ENCODE assay signal across 12 cellular contexts in the genomic region with DNA sequence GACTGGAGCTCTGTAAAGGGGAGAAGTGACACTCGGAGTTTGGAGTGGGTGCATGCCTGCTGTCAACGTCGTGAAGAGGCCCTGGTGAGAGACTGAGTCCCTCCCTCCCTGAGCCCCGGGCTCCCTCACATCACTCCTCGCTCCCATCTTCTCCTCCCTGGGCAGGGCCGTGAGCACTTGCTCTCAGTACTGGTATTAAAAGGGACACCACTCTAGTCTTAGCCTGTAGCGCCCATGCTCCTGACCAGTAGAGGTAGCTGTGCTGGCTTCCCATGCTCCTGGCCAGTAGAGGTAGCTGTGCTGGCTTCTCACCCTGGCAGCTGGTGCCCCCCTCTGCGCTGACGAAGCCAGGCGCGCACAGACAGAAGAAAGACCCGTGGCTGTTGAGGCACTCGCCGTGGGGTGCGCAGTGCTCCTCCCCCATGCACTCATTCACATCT. TPM values are rescaled to one million over a fixed set of nuclear protein-coding genes. Genes with fewer than 3 reads are reported as not detected.
DNase-seq lines count a peak whose midpoint lies in the region; ATAC-seq and TF ChIP-seq lines count a peak whose summit lies in the region.
"Had no signal": no experiment of that assay in that cellular context is flagged by ENCODE, and none has a peak within 500 bp of the region (broad histone marks: within the 10 kb centered on the region; RNA-seq: fewer than 3 reads in every experiment).

No MANE protein-coding gene starts in this region.

- no peaks in the 10 kb centered on the region for H3K9me3 Mint-ChIP-seq in activated CD4-positive, alpha-beta memory T cell treated with anti-CD3 and anti-CD28 coated beads for 36 hours
- H3K9me3 Mint-ChIP-seq: activated CD4-positive, alpha-beta T cell treated with anti-CD3 and anti-CD28 coated beads, Interleukin-2, amount 10 ng/mL, durations not matched to agents 24 days and 14 days; stimulated activated naive B cell treated with anti-CD40 and anti-IgM and Interleukin-4, amounts not matched to agents 10 μg/mL and 1 μg/mL and 100 μg/mL, for 72 hours had no signal

- ATAC-seq in PC-3 (peak; percentile 42), upper lobe of right lung (no peak), HG03520 (IDR thresholded peaks at IDR 0.05; ENCODE audit: unreplicated experiment) (no peak)
- ATAC-seq: stimulated activated naive B cell treated with anti-CD40 and anti-IgM and Interleukin-4, amounts not matched to agents 10 μg/mL and 1 μg/mL and 100 μg/mL, for 72 hours had no signal

- CTCF ChIA-PET in PC-3 (lab: Charles Lee), result interaction anchor here (0.5 to 0.6 kb wide), 3 partner anchors 15 to 101 kb away, joined by 3 to 6 read pairs (median 4); partner anchors contain the start of gene ISCA2
- CTCF ChIA-PET in activated CD4-positive, alpha-beta memory T cell treated with anti-CD3 and anti-CD28 coated beads for 36 hours (lab: Charles Lee), result no interaction called here

- no peaks in the 10 kb centered on the region for H3K79me2 ChIP-seq in PC-3 (ENCODE audit: low read length)

- H3K9me2 ChIP-seq in PC-3 (replicated peaks; ENCODE audit: low read length), result no peaks in the 10 kb centered on the region

- no peak overlapping the region for H3K4me3 Mint-ChIP-seq in activated CD4-positive, alpha-beta memory T cell treated with anti-CD3 and anti-CD28 coated beads for 36 hours
- H3K4me3 Mint-ChIP-seq: activated CD4-positive, alpha-beta T cell treated with anti-CD3 and anti-CD28 coated beads, Interleukin-2, amount 10 ng/mL, durations not matched to agents 24 days and 14 days; stimulated activated naive B cell treated with anti-CD40 and anti-IgM and Interleukin-4, amounts not matched to agents 10 μg/mL and 1 μg/mL and 100 μg/mL, for 72 hours had no signal

- H3K36me3 ChIP-seq in left ventricle myocardium inferior (no peaks in the 10 kb centered on the region), right atrium auricular region (peaks cover 24% of the 10 kb centered on the region), PC-3 (ENCODE audit: low read depth, low read length) (no peaks in the 10 kb centered on the region), upper lobe of right lung (peaks cover 10% of the 10 kb centered on the region)
- H3K36me3 ChIP-seq: sigmoid colon had no signal

- H3K27me3 ChIP-seq in left ventricle myocardium inferior (ENCODE audit: low read depth), result peaks cover 4% of the 10 kb centered on the region
- no peaks in the 10 kb centered on the region for H3K27me3 ChIP-seq in right atrium auricular region
- H3K27me3 ChIP-seq in PC-3 (ENCODE audit: low read length), result no peaks in the 10 kb centered on the region
- no peaks in the 10 kb centered on the region for H3K27me3 ChIP-seq in upper lobe of right lung
- H3K27me3 ChIP-seq: sigmoid colon had no signal

- no peaks in the 10 kb centered on the region for H3K9me3 ChIP-seq in left ventricle myocardium inferior (replicated peaks)
- H3K9me3 ChIP-seq in right atrium auricular region, result no peaks in the 10 kb centered on the region
- no peaks in the 10 kb centered on the region for H3K9me3 ChIP-seq in PC-3 (ENCODE audit: low read length)
- H3K9me3 ChIP-seq in upper lobe of right lung, result no peaks in the 10 kb centered on the region
- H3K9me3 ChIP-seq: sigmoid colon had no signal

- H3F3A ChIP-seq in PC-3 (ENCODE audit: low read length, unreplicated experiment), result no peaks in the 10 kb centered on the region

- no TSS peak for BruUV-seq in PC-3 (replicated peaks; lab: Mats Ljungman, UMichigan)

- H2AFZ ChIP-seq in PC-3 (ENCODE audit: low read length), result no peak overlapping the region

- DNase-seq in left ventricle myocardium inferior, result no peak
- no peak for DNase-seq in right atrium auricular region (ENCODE audit: low spot score)
- peak; percentile 22 for DNase-seq in PC-3
- DNase-seq in fibroblast of pulmonary artery (ENCODE audit: low read depth), result peak; percentile 20
- peak; percentile 51 for DNase-seq in upper lobe of right lung
- no peak for DNase-seq in amniotic stem cell (lab: John Stamatoyannopoulos, UW)
- no peak for DNase-seq in activated CD4-positive, alpha-beta memory T cell treated with anti-CD3 and anti-CD28 coated beads for 36 hours
- DNase-seq: activated CD4-positive, alpha-beta T cell treated with anti-CD3 and anti-CD28 coated beads, Interleukin-2, amount 10 ng/mL, durations not matched to agents 24 days and 14 days; NCI-H774; stimulated activated naive B cell treated with anti-CD40 and anti-IgM and Interleukin-4, amounts not matched to agents 10 μg/mL and 1 μg/mL and 100 μg/mL, for 72 hours had no signal

- H3K27ac ChIP-seq in left ventricle myocardium inferior (replicated peaks) (no peak overlapping the region), right atrium auricular region (no peak overlapping the region), PC-3 (ENCODE audit: low read length) (no peak overlapping the region), upper lobe of right lung (no peak overlapping the region)
- H3K27ac ChIP-seq: sigmoid colon had no signal

- no peaks in the 10 kb centered on the region for H4K20me1 ChIP-seq in PC-3 (ENCODE audit: low read length)

- peak; percentile 14 for TF ChIP-seq CTCF in left ventricle myocardium inferior (IDR thresholded peaks at IDR 0.05; ENCODE audit: borderline replicate concordance)
- no peak for TF ChIP-seq CTCF in right atrium auricular region (IDR thresholded peaks at IDR 0.05)
- peak; percentile 66 for TF ChIP-seq CTCF in PC-3 (conservative IDR thresholded peaks at IDR 0.05; ENCODE audit: low read depth, low read length)
- peak; percentile 49 for TF ChIP-seq CTCF in fibroblast of pulmonary artery (IDR thresholded peaks at IDR 0.05; ENCODE audit: low read length, missing control alignments)
- TF ChIP-seq CTCF in upper lobe of right lung (IDR thresholded peaks at IDR 0.05), result no peak

- H3K4me2 ChIP-seq in PC-3 (ENCODE audit: low read length), result no peak overlapping the region

- no peaks in the 10 kb centered on the region for H3K36me3 Mint-ChIP-seq in activated CD4-positive, alpha-beta memory T cell treated with anti-CD3 and anti-CD28 coated beads for 36 hours
- H3K36me3 Mint-ChIP-seq: stimulated activated naive B cell treated with anti-CD40 and anti-IgM and Interleukin-4, amounts not matched to agents 10 μg/mL and 1 μg/mL and 100 μg/mL, for 72 hours had no signal

- POLR2A ChIA-PET in PC-3 (lab: Charles Lee; ENCODE audit: unreplicated experiment), result no interaction called here
- POLR2A ChIA-PET in activated CD4-positive, alpha-beta memory T cell treated with anti-CD3 and anti-CD28 coated beads for 36 hours (lab: Charles Lee), result no interaction called here

- H3K4me1 Mint-ChIP-seq in activated CD4-positive, alpha-beta memory T cell treated with anti-CD3 and anti-CD28 coated beads for 36 hours (ENCODE audit: low read depth), result no peaks in the 10 kb centered on the region
- H3K4me1 Mint-ChIP-seq: activated CD4-positive, alpha-beta T cell treated with anti-CD3 and anti-CD28 coated beads, Interleukin-2, amount 10 ng/mL, durations not matched to agents 24 days and 14 days had no signal

- no peak overlapping the region for H3K27ac Mint-ChIP-seq in activated CD4-positive, alpha-beta memory T cell treated with anti-CD3 and anti-CD28 coated beads for 36 hours
- H3K27ac Mint-ChIP-seq: activated CD4-positive, alpha-beta T cell treated with anti-CD3 and anti-CD28 coated beads, Interleukin-2, amount 10 ng/mL, durations not matched to agents 24 days and 14 days; stimulated activated naive B cell treated with anti-CD40 and anti-IgM and Interleukin-4, amounts not matched to agents 10 μg/mL and 1 μg/mL and 100 μg/mL, for 72 hours had no signal

- H3K4me3 ChIP-seq in left ventricle myocardium inferior (no peak overlapping the region), right atrium auricular region (no peak overlapping the region), PC-3 (ENCODE audit: low read length) (no peak overlapping the region), fibroblast of pulmonary artery (replicated peaks; ENCODE audit: low read depth, low read length) (no peak overlapping the region), upper lobe of right lung (no peak overlapping the region)
- H3K4me3 ChIP-seq: sigmoid colon had no signal

- peaks cover 2% of the 10 kb centered on the region for H3K27me3 Mint-ChIP-seq in activated CD4-positive, alpha-beta memory T cell treated with anti-CD3 and anti-CD28 coated beads for 36 hours

- intact Hi-C loops in left ventricle myocardium inferior (cut with micrococcal nuclease), result no loop called here
- intact Hi-C loops in PC-3 (cut with micrococcal nuclease), result no loop called here
- intact Hi-C loops in upper lobe of right lung (cut with DNase I), result loop anchor here (10.0 kb wide), 1 partner anchor 96 kb away; no protein-coding TSS in a partner anchor
- intact Hi-C loops in activated CD4-positive, alpha-beta memory T cell treated with anti-CD3 and anti-CD28 coated beads for 36 hours (cut with micrococcal nuclease), result no loop called here

- H3K4me1 ChIP-seq in left ventricle myocardium inferior (peaks cover 5% of the 10 kb centered on the region), right atrium auricular region (peaks cover 0 to 9% of the 10 kb centered on the region in 2 donors), PC-3 (ENCODE audit: insufficient read depth, low read length) (peaks cover 15% of the 10 kb centered on the region), upper lobe of right lung (no peaks in the 10 kb centered on the region)
- H3K4me1 ChIP-seq: sigmoid colon had no signal

- H3K9ac ChIP-seq in PC-3 (ENCODE audit: low read length), result no peak overlapping the region

RNA-seq across cellular contexts. Expression of gene ISCA2, which starts 14.7 kb away (rescaled TPM):
- total RNA-seq in left ventricle myocardium inferior, result 45.8 TPM
- total RNA-seq in right atrium auricular region, result 10 to 100 TPM; 20.4 to 22.3 TPM
- 30.1 and 32.3 TPM in 2 replicates for total RNA-seq in PC-3 (2014; rRNA removed)
- total RNA-seq in upper lobe of right lung, result 21.4 TPM
- total RNA-seq in activated CD4-positive, alpha-beta memory T cell treated with anti-CD3 and anti-CD28 coated beads for 36 hours, result 10 to 100 TPM; 33.6 to 35.2 TPM

RNA-seq across cellular contexts. Expression of gene NPC2, which starts 15.2 kb away (rescaled TPM):
- 93.5 TPM for total RNA-seq in left ventricle myocardium inferior
- total RNA-seq in right atrium auricular region, result 100 to 1,000 TPM; 194 to 242 TPM
- total RNA-seq in PC-3 (2014; rRNA removed), result 138 and 195 TPM in 2 replicates
- total RNA-seq in upper lobe of right lung, result 849 TPM
- total RNA-seq in activated CD4-positive, alpha-beta memory T cell treated with anti-CD3 and anti-CD28 coated beads for 36 hours, result 10 to 100 TPM; 44.6 to 46.3 TPM

Comparison
In these comparisons a context has a peak if more than half of its experiments do, and no peak if none do; other contexts are left out.
1. CTCF ChIP-seq: peak in left ventricle myocardium inferior (single experiment), PC-3 (single experiment) and fibroblast of pulmonary artery (single experiment); none in right atrium auricular region (0 of 2) and upper lobe of right lung (single experiment).
2. DNase-seq: peak in PC-3 (single experiment), fibroblast of pulmonary artery (single experiment) and upper lobe of right lung (single experiment); none in left ventricle myocardium inferior (single experiment), right atrium auricular region (single experiment), amniotic stem cell (single experiment) and activated CD4-positive, alpha-beta memory T cell treated with anti-CD3 and anti-CD28 coated beads for 36 hours (single experiment).